ENCODE assay signal across 11 cellular contexts in the genomic region with DNA sequence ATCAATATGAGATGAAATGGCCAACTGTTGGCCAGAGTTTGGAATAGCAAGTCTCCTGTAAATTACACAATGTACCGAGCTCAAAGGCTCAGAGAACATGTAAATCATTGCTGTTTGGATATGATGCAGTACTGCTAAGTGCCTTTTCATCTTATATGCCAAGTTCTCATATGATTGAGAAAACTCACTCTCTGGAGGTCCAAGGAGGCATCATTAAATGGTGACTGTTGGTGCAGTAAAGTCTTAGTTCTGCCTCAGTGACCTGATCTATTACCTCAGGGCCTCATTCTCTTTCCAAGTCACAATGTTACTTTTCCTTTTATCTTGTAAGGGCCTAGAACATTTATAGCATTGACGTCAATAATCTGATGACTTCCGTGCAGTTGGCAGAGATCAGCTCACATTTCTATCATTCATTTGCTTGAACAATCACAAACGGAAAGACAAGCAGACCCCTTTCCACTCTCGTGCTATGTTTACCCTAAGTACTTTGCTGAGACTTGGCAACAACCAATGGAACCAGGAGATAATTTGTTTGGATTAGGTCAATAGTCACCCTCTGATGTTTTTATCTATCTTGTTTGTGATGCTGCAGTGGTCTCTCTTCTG. TPM values are rescaled to one million over a fixed set of nuclear protein-coding genes. Genes with fewer than 3 reads are reported as not detected.
DNase-seq lines count a peak whose midpoint lies in the region; ATAC-seq, FAIRE-seq and TF ChIP-seq lines count a peak whose summit lies in the region.
"Had no signal": no experiment of that assay in that cellular context is flagged by ENCODE, and none has a peak within 500 bp of the region (broad histone marks: within the 10 kb centered on the region; RNA-seq: fewer than 3 reads in every experiment).

No MANE protein-coding gene starts in this region.

- no peak for FAIRE-seq in kidney (lab: Jason Lieb, UNC)

- intact Hi-C loops in kidney (cut with DNase I): no loop called here
- intact Hi-C loops in activated T-helper 2 cell treated with anti-CD3 and anti-CD28 coated beads, Interferon-gamma antibody, Interleukin-2, Interleukin-4, amounts not matched to agents 10 μg/mL and 5 μg/mL and 100 μg/mL, durations not matched to agents 14 hours and 24 hours and 36 hours (cut with micrococcal nuclease): no loop called here

- no peak overlapping the region for H3K9ac ChIP-seq in MM.1S (ENCODE audit: low read length)
- no peak overlapping the region for H3K9ac ChIP-seq in kidney (ENCODE audit: low read length in 2 of 2)
- H3K9ac ChIP-seq: BLaER1 had no signal

- no peak overlapping the region for H2AFZ ChIP-seq in MM.1S (ENCODE audit: low read length)

- no peaks in the 10 kb centered on the region for H3K36me3 Mint-ChIP-seq in activated T-helper 2 cell treated with anti-CD3 and anti-CD28 coated beads, Interferon-gamma antibody, Interleukin-2, Interleukin-4, amounts not matched to agents 10 μg/mL and 5 μg/mL and 100 μg/mL, durations not matched to agents 14 hours and 24 hours and 36 hours (ENCODE audit: low read depth)

- H4K20me1 ChIP-seq in MM.1S (ENCODE audit: insufficient read depth, low read length): no peaks in the 10 kb centered on the region
- H4K20me1 ChIP-seq: BLaER1 had no signal

- H3K4me3 ChIP-seq in foreskin fibroblast (ENCODE audit: low read depth in 1 of 2, low read length in 2 of 2) (no peak overlapping the region), MM.1S (ENCODE audit: low read length) (no peak overlapping the region), kidney (ENCODE audit: low read length in 2 of 2) (no peak overlapping the region)
- H3K4me3 ChIP-seq: BLaER1 had no signal

- no peaks in the 10 kb centered on the region for H3K79me2 ChIP-seq in MM.1S (ENCODE audit: low read length)

- no peaks in the 10 kb centered on the region for H3K27me3 ChIP-seq in MM.1S (replicated peaks; ENCODE audit: insufficient read depth, low read length)
- H3K27me3 ChIP-seq: BLaER1 had no signal

- no peak overlapping the region for H3K4me3 Mint-ChIP-seq in activated T-helper 2 cell treated with anti-CD3 and anti-CD28 coated beads, Interferon-gamma antibody, Interleukin-2, Interleukin-4, amounts not matched to agents 10 μg/mL and 5 μg/mL and 100 μg/mL, durations not matched to agents 14 hours and 24 hours and 36 hours (ENCODE audit: low read depth)
- H3K4me3 Mint-ChIP-seq: neural crest cell had no signal

- no peak overlapping the region for H3K4me2 ChIP-seq in MM.1S (ENCODE audit: low read depth, low read length)
- H3K4me2 ChIP-seq: BLaER1 had no signal

- no peaks in the 10 kb centered on the region for H3K9me2 ChIP-seq in MM.1S (replicated peaks; ENCODE audit: insufficient read depth, low read length)

- no peaks in the 10 kb centered on the region for H3K9me3 ChIP-seq in MM.1S (replicated peaks; ENCODE audit: insufficient read depth, low read length)
- no peaks in the 10 kb centered on the region for H3K9me3 ChIP-seq in kidney (ENCODE audit: control insufficient read depth in 1 of 2, low read length in 2 of 2)
- H3K9me3 ChIP-seq: BLaER1 had no signal

- DNase-seq in DMS53 treated with DMSO at 0.1 percent for 48 hours (lab: John Stamatoyannopoulos, UW; ENCODE audit: unreplicated experiment) (peak; percentile 90), foreskin fibroblast (peak; percentile 39 to 43), renal cortical epithelial cell (ENCODE audit: low read depth) (peak; percentile 94), MM.1S (no peak), kidney (no peak)
- no peak for DNase-seq in activated T-helper 2 cell treated with anti-CD3 and anti-CD28 coated beads, Interferon-gamma antibody, Interleukin-2, Interleukin-4, amounts not matched to agents 10 μg/mL and 5 μg/mL and 100 μg/mL, durations not matched to agents 14 hours and 24 hours and 36 hours (ENCODE audit: low spot score)
- DNase-seq: activated CD4-positive, CD25-positive, alpha-beta regulatory T cell had no signal

- no peak overlapping the region for H3K27ac ChIP-seq in MM.1S (ENCODE audit: low read length)
- no peak overlapping the region for H3K27ac ChIP-seq in kidney (ENCODE audit: low read depth in 2 of 2, low read length in 2 of 2)
- H3K27ac ChIP-seq: BLaER1 had no signal

- no peak for ATAC-seq in HG03378 (IDR thresholded peaks at IDR 0.05; ENCODE audit: unreplicated experiment)

- H3K27me3 Mint-ChIP-seq in activated T-helper 2 cell treated with anti-CD3 and anti-CD28 coated beads, Interferon-gamma antibody, Interleukin-2, Interleukin-4, amounts not matched to agents 10 μg/mL and 5 μg/mL and 100 μg/mL, durations not matched to agents 14 hours and 24 hours and 36 hours (ENCODE audit: low read depth): peaks cover 1% of the 10 kb centered on the region

- no peaks in the 10 kb centered on the region for H3K36me3 ChIP-seq in MM.1S (replicated peaks; ENCODE audit: insufficient read depth, low read length)
- no peaks in the 10 kb centered on the region for H3K36me3 ChIP-seq in kidney (ENCODE audit: control insufficient read depth in 1 of 2, insufficient read depth in 2 of 2, low read length in 2 of 2)
- H3K36me3 ChIP-seq: BLaER1 had no signal

- no peaks in the 10 kb centered on the region for H3F3A ChIP-seq in MM.1S (ENCODE audit: insufficient read depth, low read length)

- TF ChIP-seq CTCF in foreskin fibroblast (IDR thresholded peaks at IDR 0.05; ENCODE audit: low read depth, low read length) (no peak), MM.1S (IDR thresholded peaks at IDR 0.05; ENCODE audit: low read length) (no peak), kidney (IDR thresholded peaks at IDR 0.05; ENCODE audit: borderline replicate concordance, extremely low read depth, insufficient read depth) (no peak)

- H3K4me1 ChIP-seq in MM.1S (ENCODE audit: low read length) (no peaks in the 10 kb centered on the region), kidney (ENCODE audit: control insufficient read depth in 1 of 2, insufficient read depth in 1 of 2, low read depth in 1 of 2, low read length in 2 of 2) (no peaks in the 10 kb centered on the region)
- H3K4me1 ChIP-seq: BLaER1 had no signal

- no peak overlapping the region for H3K27ac Mint-ChIP-seq in activated T-helper 2 cell treated with anti-CD3 and anti-CD28 coated beads, Interferon-gamma antibody, Interleukin-2, Interleukin-4, amounts not matched to agents 10 μg/mL and 5 μg/mL and 100 μg/mL, durations not matched to agents 14 hours and 24 hours and 36 hours

- H3K4me1 Mint-ChIP-seq in activated T-helper 2 cell treated with anti-CD3 and anti-CD28 coated beads, Interferon-gamma antibody, Interleukin-2, Interleukin-4, amounts not matched to agents 10 μg/mL and 5 μg/mL and 100 μg/mL, durations not matched to agents 14 hours and 24 hours and 36 hours (ENCODE audit: low read depth): no peaks in the 10 kb centered on the region

- H3K9me3 Mint-ChIP-seq in activated T-helper 2 cell treated with anti-CD3 and anti-CD28 coated beads, Interferon-gamma antibody, Interleukin-2, Interleukin-4, amounts not matched to agents 10 μg/mL and 5 μg/mL and 100 μg/mL, durations not matched to agents 14 hours and 24 hours and 36 hours: no peaks in the 10 kb centered on the region
- H3K9me3 Mint-ChIP-seq: neural crest cell had no signal

TF ChIP-seq in PFSK-1, 5 proteins besides CTCF, POLR2A, EP300 and RAD21:
- TF ChIP-seq TAF1 (IDR thresholded peaks at IDR 0.05; ENCODE audit: borderline replicate concordance, insufficient read depth, low read length) (no peak), FOXP2 (optimal IDR thresholded peaks at IDR 0.05; ENCODE audit: borderline replicate concordance, extremely low read depth, extremely low read length, insufficient read depth) (peak; percentile 40)

RNA-seq across cellular contexts. Expression of a gene that starts 32.6 kb away (rescaled TPM):
- polyA plus RNA-seq in PFSK-1 (2012; ENCODE audit: insufficient read length, low read depth): 3.9 TPM
- total RNA-seq in renal cortical epithelial cell (1.9 and 5.8 TPM in 2 replicates), kidney (45.0 TPM)
- polyA plus RNA-seq in kidney (ENCODE audit: insufficient read depth, low read depth, low replicate concordance): 106 TPM
- total RNA-seq in activated T-helper 2 cell treated with anti-CD3 and anti-CD28 coated beads, Interferon-gamma antibody, Interleukin-2, Interleukin-4, amounts not matched to agents 10 μg/mL and 5 μg/mL and 100 μg/mL, durations not matched to agents 14 hours and 24 hours and 36 hours: not detected in 2 replicates

Comparison
In these comparisons a context has a peak if more than half of its experiments do, and no peak if none do; other contexts are left out.
1. DNase-seq: peak in DMS53 treated with DMSO at 0.1 percent for 48 hours (single experiment), foreskin fibroblast (2 of 2) and renal cortical epithelial cell (single experiment); none in MM.1S (single experiment), kidney (single experiment) and activated T-helper 2 cell treated with anti-CD3 and anti-CD28 coated beads, Interferon-gamma antibody, Interleukin-2, Interleukin-4, amounts not matched to agents 10 μg/mL and 5 μg/mL and 100 μg/mL, durations not matched to agents 14 hours and 24 hours and 36 hours (single experiment).